ENCODE assay signal across 17 cellular contexts in genomic region chr10:85916999-85917573, GRCh38.
DNase-seq lines count a peak whose midpoint lies in the region; ATAC-seq and TF ChIP-seq lines count a peak whose summit lies in the region.
"Had no signal": no experiment of that assay in that cellular context is flagged by ENCODE, and none has a peak within 500 bp of the region (broad histone marks: within the 10 kb centered on the region; RNA-seq: fewer than 3 reads in every experiment).

No MANE protein-coding gene starts in this region.

- no peak overlapping the region for H3K4me3 ChIP-seq in SK-N-SH (ENCODE audit: low read depth in 2 of 2, low read length in 1 of 2)
- H3K4me3 ChIP-seq: Peyer's patch, vagina had no signal

- POLR2A ChIA-PET in SK-N-SH (lab: Yijun Ruan, JAX): interaction anchor here (0.8 kb wide), 1 partner anchor 157 kb away, joined by 3 read pairs; no protein-coding TSS in a partner anchor

- no peak for TF ChIP-seq RAD21 in SK-N-SH (IDR thresholded peaks at IDR 0.05; ENCODE audit: low read length)

- H3K9me2 ChIP-seq in SK-N-SH: no peaks in the 10 kb centered on the region

- H3K79me2 ChIP-seq in SK-N-SH (ENCODE audit: insufficient read depth): no peaks in the 10 kb centered on the region

- H3K4me1 ChIP-seq in SK-N-SH (ENCODE audit: control insufficient read depth in 1 of 2, insufficient read depth in 2 of 2, low read depth in 1 of 2, low read length in 1 of 2): peaks cover 0 to 29% of the 10 kb centered on the region in 2 experiments; a peak in 2 of 4 replicates
- H3K4me1 ChIP-seq: Peyer's patch had no signal

- H3K9ac ChIP-seq in SK-N-SH: no peak overlapping the region

- no peaks in the 10 kb centered on the region for H3K36me3 ChIP-seq in SK-N-SH (replicated peaks in 1 of 2; ENCODE audit: control insufficient read depth in 1 of 2, insufficient read depth in 2 of 2, low read length in 1 of 2)
- H3K36me3 ChIP-seq: Peyer's patch, vagina had no signal

- no peaks in the 10 kb centered on the region for H3K9me3 ChIP-seq in SK-N-SH
- H3K9me3 ChIP-seq: Peyer's patch, vagina had no signal

- no peak overlapping the region for H3K4me2 ChIP-seq in SK-N-SH

- no peak overlapping the region for H2AFZ ChIP-seq in SK-N-SH (ENCODE audit: low read depth)

- no peak for TF ChIP-seq CTCF in SK-N-SH (IDR thresholded peaks at IDR 0.05)

- no peaks in the 10 kb centered on the region for H3K27me3 ChIP-seq in SK-N-SH (ENCODE audit: insufficient read depth)
- H3K27me3 ChIP-seq: Peyer's patch, vagina had no signal

- no peaks in the 10 kb centered on the region for H3F3A ChIP-seq in SK-N-SH (replicated peaks; ENCODE audit: insufficient read depth)

- DNase-seq in SK-N-SH (peak; percentile 36), NCI-H2081 treated with DMSO at 0.1 percent for 48 hours (lab: John Stamatoyannopoulos, UW) (peak; percentile 64), NCI-H748 treated with DMSO at 0.1 percent for 48 hours (lab: John Stamatoyannopoulos, UW) (peak; percentile 83), pons (ENCODE audit: low spot score) (peak; percentile 26), amniotic stem cell (lab: John Stamatoyannopoulos, UW) (no peak), KG1 (lab: John Stamatoyannopoulos, UW) (no peak)
- DNase-seq in effector CD8-positive, alpha-beta T cell (lab: John Stamatoyannopoulos, UW): no peak
- DNase-seq: activated CD4-positive, alpha-beta T cell treated with anti-CD3 and anti-CD28 coated beads for 1 hour; activated naive CD8-positive, alpha-beta T cell treated with anti-CD3 and anti-CD28 coated beads for 36 hours; Calu3; midbrain; occipital lobe; Peyer's patch; stimulated activated naive CD4-positive, alpha-beta T cell; T-cell had no signal

- H3K27ac ChIP-seq in SK-N-SH (ENCODE audit: low read depth in 2 of 2, low read length in 1 of 2): peak overlapping the region in 1 of 2 experiments; percentile 61; a peak in 2 of 4 replicates
- H3K27ac ChIP-seq: Peyer's patch, vagina had no signal

- TF ChIP-seq EP300 in SK-N-SH (IDR thresholded peaks at IDR 0.05; ENCODE audit: borderline replicate concordance in 1 of 2, low read depth in 1 of 2, low read length in 1 of 2): no peak; a peak in 1 of 4 replicates

- CTCF ChIA-PET in SK-N-SH (lab: Yijun Ruan, JAX): interaction anchor here (1.4 kb wide), 1 partner anchor 79 kb away, joined by 5 read pairs; no protein-coding TSS in a partner anchor

- 27% methylated on average over 2 of the region's 2 CpGs for WGBS in SK-N-SH (ENCODE audit: low lambda C conversion rate)

- H4K20me1 ChIP-seq in SK-N-SH (ENCODE audit: insufficient read depth): no peaks in the 10 kb centered on the region

- ATAC-seq in SK-N-SH treated with all-trans-retinoic acid at 6 μM for 48 hours: no peak
- ATAC-seq: T-cell had no signal

TF ChIP-seq in SK-N-SH, 30 proteins besides CTCF, POLR2A, EP300 and RAD21:
- TF ChIP-seq GABPA (IDR thresholded peaks at IDR 0.05; ENCODE audit: low read depth) (no peak), GATA2 (CRISPR knock-in tag; IDR thresholded peaks at IDR 0.05) (peak; percentile 38; the same call in 1 of the 2 replicates), JUND (IDR thresholded peaks at IDR 0.05) (no peak), USF1 (IDR thresholded peaks at IDR 0.05; ENCODE audit: borderline replicate concordance, low read depth) (no peak), ELF1 (IDR thresholded peaks at IDR 0.05) (no peak), FOXJ3 (CRISPR knock-in tag; IDR thresholded peaks at IDR 0.05) (no peak), MXI1 (IDR thresholded peaks at IDR 0.05; ENCODE audit: low read depth, low read length) (no peak)

TF ChIP-seq in SK-N-SH treated with all-trans-retinoic acid at 6 μM for 48 hours, 23 proteins besides CTCF, POLR2A, EP300 and RAD21:
- TF ChIP-seq ZNF565 (CRISPR knock-in tag; conservative IDR thresholded peaks at IDR 0.05; ENCODE audit: low read depth): no peak
- no peak for TF ChIP-seq ESRRG (CRISPR knock-in tag; IDR thresholded peaks at IDR 0.05)
- TF ChIP-seq CSDC2 (CRISPR knock-in tag; IDR thresholded peaks at IDR 0.05): no peak
- no peak for TF ChIP-seq ZC3H10 (CRISPR knock-in tag; IDR thresholded peaks at IDR 0.05)
- no peak for TF ChIP-seq POU6F1 (CRISPR knock-in tag; IDR thresholded peaks at IDR 0.05; ENCODE audit: borderline replicate concordance, low read depth)
- no peak for TF ChIP-seq ZNF70 (CRISPR knock-in tag; IDR thresholded peaks at IDR 0.05)
- TF ChIP-seq RARB (CRISPR knock-in tag; IDR thresholded peaks at IDR 0.05): no peak
- no peak for TF ChIP-seq ARNTL (CRISPR knock-in tag; IDR thresholded peaks at IDR 0.05; ENCODE audit: borderline replicate concordance, low read depth)
- TF ChIP-seq CREB5 (CRISPR knock-in tag; IDR thresholded peaks at IDR 0.05; ENCODE audit: low read depth): no peak
- TF ChIP-seq GLIS3 (CRISPR knock-in tag; IDR thresholded peaks at IDR 0.05): no peak
- TF ChIP-seq ZFP3 (CRISPR knock-in tag; IDR thresholded peaks at IDR 0.05): no peak
- no peak for TF ChIP-seq TCF4 (CRISPR knock-in tag; IDR thresholded peaks at IDR 0.05; ENCODE audit: borderline replicate concordance)
- no peak for TF ChIP-seq PATZ1 (CRISPR knock-in tag; IDR thresholded peaks at IDR 0.05; ENCODE audit: borderline replicate concordance)
- TF ChIP-seq SNAI2 (CRISPR knock-in tag; IDR thresholded peaks at IDR 0.05): no peak

Comparison
In these comparisons a context has a peak if more than half of its experiments do, and no peak if none do; other contexts are left out.
1. DNase-seq: peak in SK-N-SH (single experiment), NCI-H2081 treated with DMSO at 0.1 percent for 48 hours (single experiment), NCI-H748 treated with DMSO at 0.1 percent for 48 hours (single experiment) and pons (single experiment); none in amniotic stem cell (single experiment), KG1 (single experiment) and effector CD8-positive, alpha-beta T cell (single experiment).